7 cellular contexts compared by ENCODE assay signal in the genomic region with DNA sequence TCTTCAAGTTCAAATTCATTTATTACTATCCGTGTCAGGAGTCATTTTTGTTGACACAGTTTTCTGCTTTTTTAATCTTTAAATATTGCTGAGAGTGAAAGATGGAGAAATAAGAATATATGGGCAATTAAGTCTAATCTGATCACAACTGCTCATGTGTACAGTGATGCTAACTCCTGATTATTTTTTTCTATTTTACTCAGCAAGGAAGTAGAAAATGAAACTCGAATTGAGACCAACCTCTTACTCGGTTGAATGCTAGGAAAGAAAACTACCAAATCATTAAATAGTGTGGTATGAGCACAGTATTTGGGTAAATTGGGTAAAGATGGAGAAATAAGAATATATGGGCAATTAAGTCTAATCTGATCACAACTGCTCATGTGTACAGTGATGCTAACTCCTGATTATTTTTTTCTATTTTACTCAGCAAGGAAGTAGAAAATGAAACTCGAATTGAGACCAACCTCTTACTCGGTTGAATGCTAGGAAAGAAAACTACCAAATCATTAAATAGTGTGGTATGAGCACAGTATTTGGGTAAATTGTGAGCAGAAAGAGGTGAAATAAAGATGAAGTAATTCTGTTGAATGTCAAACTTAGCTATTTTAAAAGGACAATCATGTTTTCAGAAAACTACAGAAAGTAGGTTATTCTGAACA.
DNase-seq lines count a peak whose midpoint lies in the region; ATAC-seq, FAIRE-seq and TF ChIP-seq lines count a peak whose summit lies in the region.
"Not testable (repeated sequence)": the region's sequence is repeated elsewhere in the genome, so short reads cannot be mapped to it uniquely, and the experiment has no call there.

No MANE protein-coding gene starts in this region.

- not testable (repeated sequence) for H3K9ac ChIP-seq in OCI-LY3 (ENCODE audit: low read length); parathyroid adenoma

- not testable (repeated sequence) for H3K9me3 Mint-ChIP-seq in CD14-positive monocyte

- H3K9me3 ChIP-seq in OCI-LY3 (ENCODE audit: insufficient read depth, low read length); parathyroid adenoma (ENCODE audit: control insufficient read depth, low read length): not testable (repeated sequence)

- H3K79me2 ChIP-seq in OCI-LY3 (ENCODE audit: low read length); parathyroid adenoma: not testable (repeated sequence)

- TF ChIP-seq CTCF in CD14-positive monocyte (IDR thresholded peaks at IDR 0.05); OCI-LY3 (IDR thresholded peaks at IDR 0.05; ENCODE audit: low read depth, low read length); parathyroid adenoma (IDR thresholded peaks at IDR 0.05): not testable (repeated sequence)

- H3K4me1 ChIP-seq in OCI-LY3 (ENCODE audit: low read length), result peaks cover 11% of the 10 kb centered on the region
- H3K4me1 ChIP-seq in parathyroid adenoma, result not testable (repeated sequence)

- not testable (repeated sequence) for H3K27ac Mint-ChIP-seq in CD14-positive monocyte

- peak overlapping the region; percentile 37; the same call in 1 of the 2 replicates for H3K27ac ChIP-seq in OCI-LY3 (ENCODE audit: low read length)
- H3K27ac ChIP-seq in parathyroid adenoma, result not testable (repeated sequence)

- H3K36me3 ChIP-seq in OCI-LY3 (replicated peaks; ENCODE audit: low read depth, low read length); parathyroid adenoma (ENCODE audit: control insufficient read depth, insufficient read depth, low read length): not testable (repeated sequence)

- not testable (repeated sequence) for H3K27me3 Mint-ChIP-seq in CD14-positive monocyte (ENCODE audit: low read depth in 3 of 3)

- H3K4me2 ChIP-seq in OCI-LY3 (ENCODE audit: low read length) (peak overlapping the region; percentile 32; the same call in 1 of the 2 replicates), parathyroid adenoma (ENCODE audit: low read length) (peak overlapping the region; percentile 33)

- not testable (repeated sequence) for H3K36me3 Mint-ChIP-seq in CD14-positive monocyte

- DNase-seq in CD14-positive monocyte (ENCODE audit: low spot score), result not testable (repeated sequence)

- ATAC-seq in GM18858 (IDR thresholded peaks at IDR 0.05; ENCODE audit: unreplicated experiment), result peak; percentile 52
- ATAC-seq in GM19395 (IDR thresholded peaks at IDR 0.05; ENCODE audit: unreplicated experiment), result peak; percentile 49
- ATAC-seq in HG03139 (IDR thresholded peaks at IDR 0.05; ENCODE audit: unreplicated experiment), result peak; percentile 54

- FAIRE-seq in colon (lab: Jason Lieb, UNC), result peak; percentile 80

- H3K4me3 ChIP-seq in OCI-LY3 (ENCODE audit: low read length); parathyroid adenoma (ENCODE audit: low read depth, low read length): not testable (repeated sequence)

- not testable (repeated sequence) for H2AFZ ChIP-seq in OCI-LY3 (ENCODE audit: low read depth, low read length); parathyroid adenoma

- not testable (repeated sequence) for H4K20me1 ChIP-seq in OCI-LY3 (ENCODE audit: insufficient read depth, low read length)

- H3K27me3 ChIP-seq in OCI-LY3 (ENCODE audit: low read depth, low read length); parathyroid adenoma (ENCODE audit: control insufficient read depth, insufficient read depth, low read length): not testable (repeated sequence)

- H3K4me3 Mint-ChIP-seq in CD14-positive monocyte, result peak overlapping the region; percentile 50 to 78

- not testable (repeated sequence) for H3K4me1 Mint-ChIP-seq in CD14-positive monocyte

- intact Hi-C loops in CD14-positive monocyte (cut with micrococcal nuclease), result not testable (repeated sequence)
